ENCODE assay signal across 21 cellular contexts in the genomic region with DNA sequence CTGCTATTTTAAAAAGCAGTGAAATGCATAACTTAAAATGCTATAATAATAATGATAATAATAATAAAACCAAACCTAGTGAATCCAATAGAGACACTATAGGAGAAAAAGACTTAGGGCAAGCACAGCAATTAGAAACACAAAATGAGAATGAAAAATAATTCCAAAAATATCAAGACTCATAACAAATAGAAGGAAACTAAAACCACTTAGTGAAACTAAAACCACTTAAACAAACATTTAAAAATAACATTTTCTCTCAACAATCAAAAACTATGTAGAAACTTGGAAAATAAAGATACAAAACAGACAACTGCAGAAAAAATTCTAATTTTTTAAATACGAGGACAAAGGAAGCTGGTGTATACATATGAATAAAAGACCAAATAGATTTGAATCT.
DNase-seq lines count a peak whose midpoint lies in the region; ATAC-seq, FAIRE-seq and TF ChIP-seq lines count a peak whose summit lies in the region.
"Had no signal": no experiment of that assay in that cellular context is flagged by ENCODE, and none has a peak within 500 bp of the region (broad histone marks: within the 10 kb centered on the region; RNA-seq: fewer than 3 reads in every experiment).

No MANE protein-coding gene starts in this region.

- H3K9ac ChIP-seq in MM.1S (ENCODE audit: low read length) (no peak overlapping the region; the same call in 1 of the 2 replicates), PC-3 (ENCODE audit: low read length) (no peak overlapping the region)
- H3K9ac ChIP-seq: GM23248 had no signal

- H3K4me3 ChIP-seq in GM23338 (no peak overlapping the region), MM.1S (ENCODE audit: low read length) (0 out of 2 replicates have a peak overlapping the region, but pooled peaks have one; percentile 26), PC-3 (ENCODE audit: low read length) (no peak overlapping the region)
- H3K4me3 ChIP-seq: A549, GM23248 had no signal

- H3K9me3 ChIP-seq in MM.1S (replicated peaks; ENCODE audit: insufficient read depth, low read length), result no peaks in the 10 kb centered on the region
- H3K9me3 ChIP-seq in PC-3 (ENCODE audit: low read length), result no peaks in the 10 kb centered on the region
- H3K9me3 ChIP-seq: A549, Caco-2 had no signal

- peaks cover 9% of the 10 kb centered on the region; the same call in 2 of the 3 replicates for H3K4me1 Mint-ChIP-seq in GM23338
- H3K4me1 Mint-ChIP-seq in HFFc6 (ENCODE audit: low read depth), result no peaks in the 10 kb centered on the region

- CTCF ChIA-PET in PC-3 (lab: Charles Lee), result no interaction called here

- no peak overlapping the region for H3K4me2 ChIP-seq in GM23338
- peak overlapping the region; percentile 68 for H3K4me2 ChIP-seq in MM.1S (ENCODE audit: low read depth, low read length)
- H3K4me2 ChIP-seq in PC-3 (ENCODE audit: low read length), result no peak overlapping the region
- H3K4me2 ChIP-seq: A549 had no signal

- H4K20me1 ChIP-seq in GM23338 (replicated peaks; ENCODE audit: insufficient read depth) (no peaks in the 10 kb centered on the region), MM.1S (ENCODE audit: insufficient read depth, low read length) (no peaks in the 10 kb centered on the region), PC-3 (ENCODE audit: low read length) (no peaks in the 10 kb centered on the region)

- H2AFZ ChIP-seq in GM23338 (no peak overlapping the region), MM.1S (ENCODE audit: low read length) (no peak overlapping the region), PC-3 (ENCODE audit: low read length) (no peak overlapping the region)
- H2AFZ ChIP-seq: GM23248 had no signal

- H3K27me3 ChIP-seq in GM23338 (ENCODE audit: insufficient read depth) (no peaks in the 10 kb centered on the region), MM.1S (replicated peaks; ENCODE audit: insufficient read depth, low read length) (no peaks in the 10 kb centered on the region), PC-3 (ENCODE audit: low read length) (no peaks in the 10 kb centered on the region)

- H3K27ac Mint-ChIP-seq in GM23338 (0 out of 2 replicates have a peak overlapping the region, but pooled peaks have one; percentile 40), HFFc6 (no peak overlapping the region)
- H3K27ac Mint-ChIP-seq: CD4-positive, alpha-beta T cell had no signal

- no peaks in the 10 kb centered on the region for H3K9me2 ChIP-seq in GM23338 (ENCODE audit: insufficient read depth)
- H3K9me2 ChIP-seq in MM.1S (replicated peaks; ENCODE audit: insufficient read depth, low read length), result no peaks in the 10 kb centered on the region
- H3K9me2 ChIP-seq in PC-3 (replicated peaks; ENCODE audit: low read length), result no peaks in the 10 kb centered on the region

- H3K4me1 ChIP-seq in GM23338 (ENCODE audit: insufficient read depth), result peaks cover 9% of the 10 kb centered on the region; the same call in 1 of the 2 replicates
- H3K4me1 ChIP-seq in MM.1S (ENCODE audit: low read length), result peaks cover 22% of the 10 kb centered on the region
- no peaks in the 10 kb centered on the region for H3K4me1 ChIP-seq in PC-3 (ENCODE audit: insufficient read depth, low read length)
- H3K4me1 ChIP-seq: A549, Caco-2 had no signal

- DNase-seq in GM23338 (ENCODE audit: low spot score) (no peak), MM.1S (peak; percentile 67), PC-3 (no peak), HCEC 1CT (no peak), HFFc6 (no peak)
- DNase-seq: AML-193; Caco-2; CD4-positive, alpha-beta T cell; GM23248; KG1 had no signal

- H3K79me2 ChIP-seq in GM23338 (replicated peaks; ENCODE audit: insufficient read depth), result no peaks in the 10 kb centered on the region
- H3K79me2 ChIP-seq in MM.1S (ENCODE audit: low read length), result no peaks in the 10 kb centered on the region
- no peaks in the 10 kb centered on the region for H3K79me2 ChIP-seq in PC-3 (ENCODE audit: low read length)

- POLR2A ChIA-PET in PC-3 (lab: Charles Lee; ENCODE audit: unreplicated experiment), result no interaction called here

- intact Hi-C loops in PC-3 (cut with micrococcal nuclease), result no loop called here

- H3F3A ChIP-seq in GM23338 (replicated peaks; ENCODE audit: low read depth), result no peaks in the 10 kb centered on the region
- H3F3A ChIP-seq in MM.1S (ENCODE audit: insufficient read depth, low read length), result peaks cover 5% of the 10 kb centered on the region; the same call in 1 of the 2 replicates
- no peaks in the 10 kb centered on the region for H3F3A ChIP-seq in PC-3 (ENCODE audit: low read length, unreplicated experiment)

- H3K9me3 Mint-ChIP-seq in GM23338 (no peaks in the 10 kb centered on the region), HFFc6 (peaks cover 29% of the 10 kb centered on the region)

- TF ChIP-seq CTCF in GM23338 (conservative IDR thresholded peaks at IDR 0.05; ENCODE audit: low read depth in 2 of 2), result no peak
- no peak for TF ChIP-seq CTCF in MM.1S (IDR thresholded peaks at IDR 0.05; ENCODE audit: low read length)
- no peak for TF ChIP-seq CTCF in PC-3 (conservative IDR thresholded peaks at IDR 0.05; ENCODE audit: low read depth, low read length)
- no peak for TF ChIP-seq CTCF in HFFc6 (IDR thresholded peaks at IDR 0.05)

- peaks cover 4% of the 10 kb centered on the region for H3K27me3 Mint-ChIP-seq in GM23338 (ENCODE audit: insufficient read depth, low read depth, poor library complexity)
- no peaks in the 10 kb centered on the region for H3K27me3 Mint-ChIP-seq in HFFc6 (ENCODE audit: insufficient read depth)
- H3K27me3 Mint-ChIP-seq: CD4-positive, alpha-beta T cell had no signal

- H3K4me3 Mint-ChIP-seq in GM23338 (no peak overlapping the region), HFFc6 (no peak overlapping the region)
- H3K4me3 Mint-ChIP-seq: CD4-positive, alpha-beta T cell had no signal

- H3K36me3 ChIP-seq in GM23338 (ENCODE audit: insufficient read depth) (no peaks in the 10 kb centered on the region), MM.1S (replicated peaks; ENCODE audit: insufficient read depth, low read length) (no peaks in the 10 kb centered on the region), PC-3 (ENCODE audit: low read depth, low read length) (no peaks in the 10 kb centered on the region)

- H3K27ac ChIP-seq in GM23338 (ENCODE audit: low read depth), result no peak overlapping the region
- peak overlapping the region; percentile 52; the same call in 1 of the 2 replicates for H3K27ac ChIP-seq in MM.1S (ENCODE audit: low read length)
- no peak overlapping the region for H3K27ac ChIP-seq in PC-3 (ENCODE audit: low read length)
- H3K27ac ChIP-seq: 22Rv1, A549, C4-2B, GM23248 had no signal

- H3K36me3 Mint-ChIP-seq in GM23338 (ENCODE audit: low read depth) (no peaks in the 10 kb centered on the region), HFFc6 (ENCODE audit: low read depth) (no peaks in the 10 kb centered on the region)

- ATAC-seq in GM18498 (IDR thresholded peaks at IDR 0.05; ENCODE audit: unreplicated experiment) (peak; percentile 48), GM23338 (no peak), PC-3 (no peak)
- ATAC-seq: A549, HCT116 had no signal

- BruUV-seq in PC-3 (replicated peaks; lab: Mats Ljungman, UMichigan), result no TSS peak

- peak; percentile 41 for FAIRE-seq in endometrium (lab: Jason Lieb, UNC)
- FAIRE-seq: A549, D721Med, G401.6, GM12891, GM18507, H54 had no signal

TF ChIP-seq in GM23338, 12 proteins besides CTCF, POLR2A, EP300 and RAD21 (continues in another document):
- TF ChIP-seq EZH2phosphoT487 (IDR thresholded peaks at IDR 0.05; ENCODE audit: unreplicated experiment), result no peak
- no peak for TF ChIP-seq STAT1 (IDR thresholded peaks at IDR 0.05; ENCODE audit: unreplicated experiment)
- TF ChIP-seq, protein P1, sequence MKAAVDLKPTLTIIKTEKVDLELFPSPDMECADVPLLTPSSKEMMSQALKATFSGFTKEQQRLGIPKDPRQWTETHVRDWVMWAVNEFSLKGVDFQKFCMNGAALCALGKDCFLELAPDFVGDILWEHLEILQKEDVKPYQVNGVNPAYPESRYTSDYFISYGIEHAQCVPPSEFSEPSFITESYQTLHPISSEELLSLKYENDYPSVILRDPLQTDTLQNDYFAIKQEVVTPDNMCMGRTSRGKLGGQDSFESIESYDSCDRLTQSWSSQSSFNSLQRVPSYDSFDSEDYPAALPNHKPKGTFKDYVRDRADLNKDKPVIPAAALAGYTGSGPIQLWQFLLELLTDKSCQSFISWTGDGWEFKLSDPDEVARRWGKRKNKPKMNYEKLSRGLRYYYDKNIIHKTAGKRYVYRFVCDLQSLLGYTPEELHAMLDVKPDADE (IDR thresholded peaks at IDR 0.05), result no peak
